14 cellular contexts compared by ENCODE assay signal in genomic region chr10:24215193-24215592, GRCh38. TPM values are rescaled to one million over a fixed set of nuclear protein-coding genes. Genes with fewer than 3 reads are reported as not detected.
DNase-seq lines count a peak whose midpoint lies in the region; ATAC-seq, FAIRE-seq and TF ChIP-seq lines count a peak whose summit lies in the region.
"Had no signal": no experiment of that assay in that cellular context is flagged by ENCODE, and none has a peak within 500 bp of the region (broad histone marks: within the 10 kb centered on the region; RNA-seq: fewer than 3 reads in every experiment).

No MANE protein-coding gene starts in this region.

- peak overlapping the region; percentile 39 to 84 (median 74) for H3K27ac ChIP-seq in heart right ventricle
- H3K27ac ChIP-seq in muscle layer of duodenum (ENCODE audit: low read length) = peak overlapping the region; percentile 58
- H3K27ac ChIP-seq: SJSA1 had no signal

- H3K27me3 ChIP-seq in bronchial epithelial cell (ENCODE audit: control insufficient read depth, insufficient read depth, low read length) = no peaks in the 10 kb centered on the region
- H3K27me3 ChIP-seq in heart right ventricle = peaks cover 0 to 4% (median 0%) of the 10 kb centered on the region in 7 donors
- no peaks in the 10 kb centered on the region for H3K27me3 ChIP-seq in muscle layer of duodenum (ENCODE audit: low read depth, low read length)
- H3K27me3 ChIP-seq: SJSA1 had no signal

- no peak for FAIRE-seq in bronchial epithelial cell (lab: Jason Lieb, UNC)

- H3K36me3 ChIP-seq in bronchial epithelial cell (ENCODE audit: control insufficient read depth, insufficient read depth, low read length) (no peaks in the 10 kb centered on the region), heart right ventricle (peaks cover 0 to 17% (median 3%) of the 10 kb centered on the region in 9 donors), muscle layer of duodenum (ENCODE audit: control insufficient read depth in 1 of 2, insufficient read depth in 2 of 2, low read length in 2 of 2) (peaks cover 3 to 6% of the 10 kb centered on the region in 2 donors)
- H3K36me3 ChIP-seq: SJSA1 had no signal

- no peak overlapping the region for H3K4me3 ChIP-seq in bronchial epithelial cell (ENCODE audit: low read depth, low read length)
- peak overlapping the region in 3 of 10 donors; percentile 2 to 25 (median 20) for H3K4me3 ChIP-seq in heart right ventricle
- peak overlapping the region in 1 of 2 donors; percentile 13 for H3K4me3 ChIP-seq in muscle layer of duodenum (ENCODE audit: low read depth in 1 of 2, low read length in 2 of 2)
- H3K4me3 ChIP-seq: SJSA1 had no signal

- peak; percentile 36 for DNase-seq in bronchial epithelial cell (ENCODE audit: low read depth)
- DNase-seq in heart right ventricle = peak in 1 of 2 donors; percentile 47
- DNase-seq in type B pancreatic cell (ENCODE audit: extremely low spot score, unreplicated experiment) = no peak
- DNase-seq in iPS-NIHi7 (ENCODE audit: extremely low spot score) = no peak
- no peak for DNase-seq in SHP77 (lab: John Stamatoyannopoulos, UW)
- DNase-seq: activated CD4-positive, alpha-beta memory T cell treated with anti-CD3 and anti-CD28 coated beads, Interleukin-2, amount 10 ng/mL, durations not matched to agents 7 days and 5 days; DND-41; hippocampal formation; MM.1S had no signal

- peaks cover 12 to 85% (median 56%) of the 10 kb centered on the region in 9 donors for H3K4me1 ChIP-seq in heart right ventricle
- peaks cover 4 to 8% of the 10 kb centered on the region in 2 donors for H3K4me1 ChIP-seq in muscle layer of duodenum (ENCODE audit: control insufficient read depth in 1 of 2, insufficient read depth in 2 of 2, low read length in 2 of 2)

- H3K4me3 Mint-ChIP-seq in type B pancreatic cell = peak overlapping the region; percentile 47
- H3K4me3 Mint-ChIP-seq: activated CD4-positive, alpha-beta memory T cell treated with anti-CD3 and anti-CD28 coated beads, Interleukin-2, amount 10 ng/mL, durations not matched to agents 7 days and 5 days; CD14-positive monocyte; stimulated activated memory B cell treated with anti-CD40 and anti-IgM and Interleukin-4, amounts not matched to agents 10 μg/mL and 1 μg/mL and 100 μg/mL, for 72 hours had no signal

- no peaks in the 10 kb centered on the region for H3K27me3 Mint-ChIP-seq in type B pancreatic cell
- H3K27me3 Mint-ChIP-seq: stimulated activated memory B cell treated with anti-CD40 and anti-IgM and Interleukin-4, amounts not matched to agents 10 μg/mL and 1 μg/mL and 100 μg/mL, for 72 hours had no signal

- H3K27ac Mint-ChIP-seq in type B pancreatic cell = peak overlapping the region; percentile 68
- H3K27ac Mint-ChIP-seq: activated CD4-positive, alpha-beta memory T cell treated with anti-CD3 and anti-CD28 coated beads, Interleukin-2, amount 10 ng/mL, durations not matched to agents 7 days and 5 days; CD14-positive monocyte; stimulated activated memory B cell treated with anti-CD40 and anti-IgM and Interleukin-4, amounts not matched to agents 10 μg/mL and 1 μg/mL and 100 μg/mL, for 72 hours had no signal

- ATAC-seq in heart right ventricle (peak; percentile 40 to 81 (median 76)), HG03095 (IDR thresholded peaks at IDR 0.05; ENCODE audit: unreplicated experiment) (no peak)
- ATAC-seq: stimulated activated memory B cell treated with anti-CD40 and anti-IgM and Interleukin-4, amounts not matched to agents 10 μg/mL and 1 μg/mL and 100 μg/mL, for 72 hours had no signal

- H3K4me1 Mint-ChIP-seq in type B pancreatic cell (ENCODE audit: unreplicated experiment) = peaks cover 40% of the 10 kb centered on the region
- H3K4me1 Mint-ChIP-seq: CD14-positive monocyte; stimulated activated memory B cell treated with anti-CD40 and anti-IgM and Interleukin-4, amounts not matched to agents 10 μg/mL and 1 μg/mL and 100 μg/mL, for 72 hours had no signal

- TF ChIP-seq CTCF in bronchial epithelial cell (IDR thresholded peaks at IDR 0.05; ENCODE audit: insufficient read depth, low read length, severe bottlenecking) = no peak
- no peak for TF ChIP-seq CTCF in heart right ventricle (IDR thresholded peaks at IDR 0.05)
- TF ChIP-seq CTCF in type B pancreatic cell (conservative IDR thresholded peaks at IDR 0.05) = no peak

- no peaks in the 10 kb centered on the region for H3K9me3 ChIP-seq in heart right ventricle
- H3K9me3 ChIP-seq in muscle layer of duodenum (ENCODE audit: control insufficient read depth in 1 of 2, low read length in 2 of 2) = no peaks in the 10 kb centered on the region
- H3K9me3 ChIP-seq: SJSA1 had no signal

- peaks cover 21% of the 10 kb centered on the region for H3K36me3 Mint-ChIP-seq in type B pancreatic cell
- H3K36me3 Mint-ChIP-seq: CD14-positive monocyte; stimulated activated memory B cell treated with anti-CD40 and anti-IgM and Interleukin-4, amounts not matched to agents 10 μg/mL and 1 μg/mL and 100 μg/mL, for 72 hours had no signal

- intact Hi-C loops in heart right ventricle (cut with DNase I) = loop anchor here in 6 of 10 donors (5.0 to 10.0 kb wide), 5 partner anchors 37 to 300 kb away; no protein-coding TSS in a partner anchor

- H3K9me3 Mint-ChIP-seq in type B pancreatic cell = no peaks in the 10 kb centered on the region
- H3K9me3 Mint-ChIP-seq: stimulated activated memory B cell treated with anti-CD40 and anti-IgM and Interleukin-4, amounts not matched to agents 10 μg/mL and 1 μg/mL and 100 μg/mL, for 72 hours had no signal

- WGBS in heart right ventricle, 2 donors = 25 to 37% methylated on average over 4 of the region's 4 CpGs

RNA-seq across cellular contexts. Expression of gene KIAA1217, which starts 6.3 kb away (rescaled TPM):
- total RNA-seq in bronchial epithelial cell (3.4 and 4.9 TPM in 2 replicates), heart right ventricle (10 to 100 TPM; 27.9 to 49.5 (median 38.8) TPM), type B pancreatic cell (ENCODE audit: low replicate concordance) (73.2 and 99.0 TPM in 2 replicates)
- 10 to 100 TPM in 1 of 2 donors, 1 to 10 TPM in 1; 6.9 to 31.7 TPM for polyA plus RNA-seq in heart right ventricle
- polyA plus RNA-seq: CD14-positive monocyte had no signal
